Comparison of ENCODE assay signal across 8 cellular contexts in genomic region chr4:172830295-172830764, GRCh38.
DNase-seq lines count a peak whose midpoint lies in the region; TF ChIP-seq lines count a peak whose summit lies in the region.

No MANE protein-coding gene starts in this region.

- peak; percentile 54 for TF ChIP-seq CTCF in AG10803 (conservative IDR thresholded peaks at IDR 0.05; ENCODE audit: low read length)
- peak; percentile 10 for TF ChIP-seq CTCF in HFF-Myc (IDR thresholded peaks at IDR 0.05; ENCODE audit: low read depth, low read length, missing control alignments)
- peak; percentile 66 for TF ChIP-seq CTCF in VCaP (conservative IDR thresholded peaks at IDR 0.05)

- H3K27ac ChIP-seq in VCaP = no peak overlapping the region

- no peak overlapping the region for H3K4me3 ChIP-seq in AG10803 (ENCODE audit: low read length)
- no peak overlapping the region for H3K4me3 ChIP-seq in HFF-Myc (replicated peaks; ENCODE audit: low read depth, low read length)

- DNase-seq in AG10803 (ENCODE audit: low read depth) = no peak
- DNase-seq in HFF-Myc (ENCODE audit: extremely low read depth, low read depth) = no peak
- DNase-seq in left kidney (ENCODE audit: low read depth, low spot score) = peak; percentile 46
- DNase-seq in DMS114 treated with DMSO at 0.1 percent for 48 hours (lab: John Stamatoyannopoulos, UW; ENCODE audit: unreplicated experiment) = no peak
- no peak for DNase-seq in DMS79 (lab: John Stamatoyannopoulos, UW)
- DNase-seq in mucosa of gallbladder (ENCODE audit: low spot score) = no peak
- no peak for DNase-seq in T1000 (lab: John Stamatoyannopoulos, UW)

Comparison
In these comparisons a context has a peak if more than half of its experiments do, and no peak if none do; other contexts are left out.
1. CTCF ChIP-seq: peak in every context shown above with its lines; median percentile 66 in VCaP; 54 in AG10803; 10 in HFF-Myc.